ENCODE assay signal across 11 cellular contexts in genomic region chr3:50599115-50599715, GRCh38. TPM values are rescaled to one million over a fixed set of nuclear protein-coding genes. Genes with fewer than 3 reads are reported as not detected.
DNase-seq lines count a peak whose midpoint lies in the region; ATAC-seq and TF ChIP-seq lines count a peak whose summit lies in the region.
"Had no signal": no experiment of that assay in that cellular context is flagged by ENCODE, and none has a peak within 500 bp of the region (broad histone marks: within the 10 kb centered on the region; RNA-seq: fewer than 3 reads in every experiment).

No MANE protein-coding gene starts in this region.

- intact Hi-C loops in CD4-positive, alpha-beta T cell (cut with DNase I, micrococcal nuclease) = no loop called here

- H3K36me3 ChIP-seq in KOPT-K1 (ENCODE audit: insufficient read depth, low read length) (peaks cover 14% of the 10 kb centered on the region), gastroesophageal sphincter (peaks cover 0 to 3% of the 10 kb centered on the region in 2 donors), skeletal muscle tissue (ENCODE audit: control insufficient read depth in 3 of 3, insufficient read depth in 3 of 3, low read length in 3 of 3) (peaks cover 0 to 2% (median 0%) of the 10 kb centered on the region in 3 donors), SJCRH30 (no peaks in the 10 kb centered on the region)

- H3K36me3 Mint-ChIP-seq in CD4-positive, alpha-beta T cell (ENCODE audit: low read depth) = peaks cover 10% of the 10 kb centered on the region

- ATAC-seq in CD4-positive, alpha-beta T cell (ENCODE audit: poor library complexity) = no peak
- ATAC-seq in gastroesophageal sphincter (no peak), GM21825 (IDR thresholded peaks at IDR 0.05; ENCODE audit: unreplicated experiment) (no peak)
- ATAC-seq: SK-N-SH treated with all-trans-retinoic acid at 6 μM for 48 hours had no signal

- peak overlapping the region; percentile 93 for H3K27ac Mint-ChIP-seq in CD4-positive, alpha-beta T cell
- H3K27ac Mint-ChIP-seq: progenitor cell of endocrine pancreas had no signal

- TF ChIP-seq CTCF in CD4-positive, alpha-beta T cell (IDR thresholded peaks at IDR 0.05) = no peak
- TF ChIP-seq CTCF in gastroesophageal sphincter (IDR thresholded peaks at IDR 0.05) = no peak

- no peak for TF ChIP-seq POLR2A in gastroesophageal sphincter (IDR thresholded peaks at IDR 0.05)

- peak overlapping the region in 1 of 3 donors; percentile 89 for H3K9ac ChIP-seq in skeletal muscle tissue (ENCODE audit: low read depth in 1 of 3, low read length in 3 of 3)

- H3K27me3 ChIP-seq in CD4-positive, alpha-beta T cell (ENCODE audit: control insufficient read depth, insufficient read depth, low read length) = no peaks in the 10 kb centered on the region
- no peaks in the 10 kb centered on the region for H3K27me3 ChIP-seq in gastroesophageal sphincter
- no peaks in the 10 kb centered on the region for H3K27me3 ChIP-seq in skeletal muscle tissue (ENCODE audit: control insufficient read depth in 3 of 3, insufficient read depth in 3 of 3, low read length in 3 of 3)
- no peaks in the 10 kb centered on the region for H3K27me3 ChIP-seq in SJCRH30

- H3K4me3 ChIP-seq in gastroesophageal sphincter = no peak overlapping the region
- H3K4me3 ChIP-seq in skeletal muscle tissue (ENCODE audit: low read length in 3 of 3) = no peak overlapping the region
- no peak overlapping the region for H3K4me3 ChIP-seq in SJCRH30

- 86 to 93% methylated on average over 1 to 3 of the region's 6 CpGs for WGBS in gastroesophageal sphincter (ENCODE audit: low coverage in 1 of 2), 2 donors

- POLR2A ChIA-PET in CD4-positive, alpha-beta T cell (lab: Charles Lee) = interaction anchor here (1.6 to 6.0 kb wide), 3 partner anchors 12 to 30 kb away, joined by 5 to 60 read pairs (median 9); partner anchors contain the start of genes CISH and HEMK1

- H3K27me3 Mint-ChIP-seq in CD4-positive, alpha-beta T cell = no peaks in the 10 kb centered on the region

- no peak for TF ChIP-seq EP300 in gastroesophageal sphincter (IDR thresholded peaks at IDR 0.05)

- H3K4me1 Mint-ChIP-seq in CD4-positive, alpha-beta T cell (ENCODE audit: low read depth) = peaks cover 50% of the 10 kb centered on the region

- H3K4me1 ChIP-seq in gastroesophageal sphincter (peaks cover 11 to 55% (median 28%) of the 10 kb centered on the region in 3 donors), skeletal muscle tissue (ENCODE audit: control insufficient read depth in 3 of 3, insufficient read depth in 3 of 3, low read length in 3 of 3) (peaks cover 48 to 54% (median 53%) of the 10 kb centered on the region in 3 donors), SJCRH30 (peaks cover 23% of the 10 kb centered on the region)

- DNase-seq in CD4-positive, alpha-beta T cell = no peak
- DNase-seq in SJCRH30 (no peak), NCI-H2107 treated with DMSO at 0.1 percent for 48 hours (lab: John Stamatoyannopoulos, UW; ENCODE audit: unreplicated experiment) (no peak)
- DNase-seq: DMS 273 treated with DMSO at 0.1 percent for 48 hours, NCI-H1417 had no signal

- no peak overlapping the region for H3K27ac ChIP-seq in CD4-positive, alpha-beta T cell (ENCODE audit: low read depth, low read length)
- peak overlapping the region; percentile 98 for H3K27ac ChIP-seq in KOPT-K1 (ENCODE audit: low read depth, low read length, poor library complexity, severe bottlenecking)
- peak overlapping the region in 3 of 4 donors; percentile 95 to 96 (median 96) for H3K27ac ChIP-seq in gastroesophageal sphincter
- peak overlapping the region; percentile 99 for H3K27ac ChIP-seq in skeletal muscle tissue (ENCODE audit: low read depth, low read length)
- no peak overlapping the region for H3K27ac ChIP-seq in SJCRH30

- no peaks in the 10 kb centered on the region for H3K9me3 ChIP-seq in CD4-positive, alpha-beta T cell (ENCODE audit: control insufficient read depth, low read length)
- H3K9me3 ChIP-seq in KOPT-K1 (ENCODE audit: insufficient read depth, low read length, poor library complexity, severe bottlenecking) = no peaks in the 10 kb centered on the region
- no peaks in the 10 kb centered on the region for H3K9me3 ChIP-seq in gastroesophageal sphincter
- no peaks in the 10 kb centered on the region for H3K9me3 ChIP-seq in skeletal muscle tissue (ENCODE audit: control insufficient read depth in 3 of 3, low read length in 3 of 3)
- no peaks in the 10 kb centered on the region for H3K9me3 ChIP-seq in SJCRH30 (replicated peaks)

- no peak overlapping the region for H3K4me3 Mint-ChIP-seq in CD4-positive, alpha-beta T cell

- CTCF ChIA-PET in CD4-positive, alpha-beta T cell (lab: Charles Lee) = interaction anchor here (0.8 to 2.4 kb wide), 3 partner anchors 14 to 27 kb away, joined by 3 to 5 read pairs (median 3); no protein-coding TSS in a partner anchor

- no peaks in the 10 kb centered on the region for H3K9me3 Mint-ChIP-seq in CD4-positive, alpha-beta T cell

RNA-seq across cellular contexts. Expression of gene CISH, which starts 12.4 kb away (rescaled TPM):
- total RNA-seq in CD4-positive, alpha-beta T cell = 1 to 10 TPM; 3.5 to 3.7 TPM
- 1 to 10 TPM in 3 of 4 donors, under 1 TPM in 1; 0.99 to 9.3 (median 3.6) TPM for total RNA-seq in gastroesophageal sphincter
- 4.7 TPM for total RNA-seq in skeletal muscle tissue
- total RNA-seq in SJCRH30 (2014; rRNA removed; shearing (Covaris generic)) = 8.4 and 8.6 TPM in 2 replicates

RNA-seq across cellular contexts. Expression of gene MAPKAPK3, which starts 17.7 kb away (rescaled TPM):
- total RNA-seq in CD4-positive, alpha-beta T cell = 10 to 100 TPM; 16.4 to 16.6 TPM
- total RNA-seq in gastroesophageal sphincter (10 to 100 TPM; 18.7 to 30.2 (median 22.4) TPM), skeletal muscle tissue (20.9 TPM)
- total RNA-seq in SJCRH30 (2014; rRNA removed; shearing (Covaris generic)) = 24.1 and 24.2 TPM in 2 replicates

RNA-seq across cellular contexts. Expression of gene HEMK1, which starts 29.9 kb away (rescaled TPM):
- 10 to 100 TPM; 12.4 to 14.6 TPM for total RNA-seq in CD4-positive, alpha-beta T cell
- total RNA-seq in gastroesophageal sphincter (10 to 100 TPM in 3 of 4 donors, 1 to 10 TPM in 1; 6.4 to 11.7 (median 11.4) TPM), skeletal muscle tissue (7.8 TPM)
- total RNA-seq in SJCRH30 (2014; rRNA removed; shearing (Covaris generic)) = 6.2 and 6.3 TPM in 2 replicates

RNA-seq across cellular contexts. Expression of gene C3orf18, which starts 31.7 kb away (rescaled TPM):
- total RNA-seq in CD4-positive, alpha-beta T cell = 1 to 10 TPM; 3.9 to 5.2 TPM
- total RNA-seq in gastroesophageal sphincter = 10 to 100 TPM in 3 of 4 donors, 1 to 10 TPM in 1; 9.7 to 42.8 (median 25.3) TPM
- total RNA-seq in skeletal muscle tissue = 11.5 TPM
- total RNA-seq in SJCRH30 (2014; rRNA removed; shearing (Covaris generic)) = 1.1 and 2.4 TPM in 2 replicates

Comparison
In these comparisons a context has a peak if more than half of its experiments do, and no peak if none do; other contexts are left out.
1. H3K27ac ChIP-seq: peak in KOPT-K1 (single experiment), gastroesophageal sphincter (3 of 4) and skeletal muscle tissue (single experiment); none in CD4-positive, alpha-beta T cell (single experiment) and SJCRH30 (single experiment).